In the genomic region with DNA sequence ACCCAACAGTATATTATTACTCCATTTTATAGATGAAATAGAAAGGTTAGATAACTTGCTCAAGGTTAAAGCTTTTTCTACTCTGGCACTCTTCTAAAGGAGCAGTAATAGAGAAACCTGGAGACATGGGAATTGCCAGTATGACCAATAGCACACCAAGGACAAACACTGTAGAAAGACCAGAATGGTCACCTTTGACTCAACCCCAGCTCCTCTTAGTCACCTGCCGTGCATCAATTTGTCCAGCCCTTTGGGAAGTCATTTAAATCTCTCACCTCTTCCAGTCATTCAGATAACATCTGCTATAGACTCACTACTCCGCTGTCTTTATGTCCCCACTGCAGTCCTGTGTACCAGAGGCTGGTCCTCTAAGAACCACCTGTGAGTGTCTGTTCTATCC, we compare ENCODE assay signal across 20 cellular contexts. TPM values are rescaled to one million over a fixed set of nuclear protein-coding genes. Genes with fewer than 3 reads are reported as not detected.
"Had no signal": no experiment of that assay in that cellular context is flagged by ENCODE, and none has a peak within 500 bp of the region (broad histone marks: within the 10 kb centered on the region; RNA-seq: fewer than 3 reads in every experiment).

No MANE protein-coding gene starts in this region.

- H3K9me3 ChIP-seq: left lung, ovary, psoas muscle, thoracic aorta, upper lobe of left lung had no signal

- H3K4me3 ChIP-seq: left lung, ovary, psoas muscle, skin epidermis, thoracic aorta, upper lobe of left lung had no signal

- H3K36me3 ChIP-seq: left lung, ovary, thoracic aorta, upper lobe of left lung had no signal

- ATAC-seq: activated CD4-positive, CD25-positive, alpha-beta regulatory T cell treated with anti-CD3 and anti-CD28 coated beads, Interleukin-2, amount 50 U/mL, for 24 hours; activated naive CD4-positive, alpha-beta T cell treated with anti-CD3 and anti-CD28 coated beads, Interleukin-2, amount 50 U/mL, for 72 hours; left lung; naive thymus-derived CD4-positive, alpha-beta T cell; psoas muscle had no signal

- FAIRE-seq: kidney had no signal

- H3K27ac ChIP-seq: ovary, psoas muscle, skin epidermis, thoracic aorta had no signal

- H3K4me3 Mint-ChIP-seq: activated T-helper 1 cell treated with anti-CD3 and anti-CD28 coated beads, Interleukin-12 subunit alpha, Interleukin-12 subunit beta, Interleukin-2, Interleukin-4 antibody, amounts not matched to agents 30 ng/mL and 10 ng/mL and 1 ng/mL, durations not matched to agents 14 hours and 24 hours and 36 hours had no signal

- H3K27me3 ChIP-seq: left lung, ovary, upper lobe of left lung had no signal

- H3K9me3 Mint-ChIP-seq: activated naive CD4-positive, alpha-beta T cell treated with anti-CD3 and anti-CD28 coated beads, Interleukin-2, amount 50 U/mL, for 72 hours; activated T-helper 1 cell treated with anti-CD3 and anti-CD28 coated beads, Interleukin-12 subunit alpha, Interleukin-12 subunit beta, Interleukin-2, Interleukin-4 antibody, amounts not matched to agents 30 ng/mL and 10 ng/mL and 1 ng/mL, durations not matched to agents 14 hours and 24 hours and 36 hours had no signal

- DNase-seq: activated CD8-positive, alpha-beta memory T cell treated with anti-CD3 and anti-CD28 coated beads for 24 hours; activated CD8-positive, alpha-beta memory T cell treated with anti-CD3 and anti-CD28 coated beads, Interleukin-2, amount 50 U/mL, for 48 hours; activated gamma-delta T cell treated with Interleukin-2 at 50 U/mL for 16 hours; effector CD4-positive, alpha-beta T cell; foreskin melanocyte; kidney; left lung; ovary; psoas muscle; right cardiac atrium; stimulated activated CD4-positive, alpha-beta T cell treated with anti-CD3 and anti-CD28 coated beads, Interleukin-15, amount 100 ng/mL, for 24 hours; stimulated activated CD4-positive, alpha-beta T cell treated with anti-CD3 and anti-CD28 coated beads, Interleukin-2, amount 100 ng/mL, for 48 hours; T1000; upper lobe of left lung had no signal

- H3K27ac Mint-ChIP-seq: activated naive CD4-positive, alpha-beta T cell treated with anti-CD3 and anti-CD28 coated beads, Interleukin-2, amount 50 U/mL, for 72 hours; activated T-helper 1 cell treated with anti-CD3 and anti-CD28 coated beads, Interleukin-12 subunit alpha, Interleukin-12 subunit beta, Interleukin-2, Interleukin-4 antibody, amounts not matched to agents 30 ng/mL and 10 ng/mL and 1 ng/mL, durations not matched to agents 14 hours and 24 hours and 36 hours had no signal

RNA-seq across cellular contexts. Expression of a gene that starts 23.9 kb away (rescaled TPM):
- total RNA-seq: activated naive CD4-positive, alpha-beta T cell treated with anti-CD3 and anti-CD28 coated beads, Interleukin-2, amount 50 U/mL, for 72 hours; activated T-helper 1 cell treated with anti-CD3 and anti-CD28 coated beads, Interleukin-12 subunit alpha, Interleukin-12 subunit beta, Interleukin-2, Interleukin-4 antibody, amounts not matched to agents 30 ng/mL and 10 ng/mL and 1 ng/mL, durations not matched to agents 14 hours and 24 hours and 36 hours had no signal
- polyA plus RNA-seq: naive thymus-derived CD4-positive, alpha-beta T cell had no signal
